1 cellular context compared by ENCODE assay signal in genomic region chr1:11350265-11350664, GRCh38.
TF ChIP-seq lines count a peak whose summit lies in the region.

No MANE protein-coding gene starts in this region.

TF ChIP-seq in GM23338, 12 proteins besides CTCF, POLR2A, EP300 and RAD21 (continued from another document):
- TF ChIP-seq ZNF462 (CRISPR knock-in tag; IDR thresholded peaks at IDR 0.05) (no peak), EZH2phosphoT487 (IDR thresholded peaks at IDR 0.05; ENCODE audit: unreplicated experiment) (no peak), POLR2AphosphoS5 (IDR thresholded peaks at IDR 0.05; ENCODE audit: low read depth) (no peak)
